18 cellular contexts compared by ENCODE assay signal in genomic region chr4:46945062-46945461, GRCh38. TPM values are rescaled to one million over a fixed set of nuclear protein-coding genes. Genes with fewer than 3 reads are reported as not detected.
DNase-seq lines count a peak whose midpoint lies in the region; ATAC-seq and TF ChIP-seq lines count a peak whose summit lies in the region.
"Had no signal": no experiment of that assay in that cellular context is flagged by ENCODE, and none has a peak within 500 bp of the region (broad histone marks: within the 10 kb centered on the region; RNA-seq: fewer than 3 reads in every experiment).

No MANE protein-coding gene starts in this region.

- peaks cover 32% of the 10 kb centered on the region for H3K4me1 ChIP-seq in BE2C
- H3K4me1 ChIP-seq in psoas muscle, result no peaks in the 10 kb centered on the region

- H3K27me3 ChIP-seq in BE2C, result no peaks in the 10 kb centered on the region
- H3K27me3 ChIP-seq in psoas muscle (ENCODE audit: insufficient read depth in 3 of 3, low read length in 2 of 3), result no peaks in the 10 kb centered on the region

- peak; percentile 71 for ATAC-seq in Right ventricle myocardium superior (ENCODE audit: poor library complexity)
- ATAC-seq in psoas muscle, result no peak
- no peak for ATAC-seq in HG02852 (IDR thresholded peaks at IDR 0.05; ENCODE audit: unreplicated experiment)
- ATAC-seq: GM12878, HCT116 had no signal

- H3K27ac ChIP-seq in temporal lobe (ENCODE audit: low read depth, low read length), result peak overlapping the region; percentile 25
- H3K27ac ChIP-seq in psoas muscle, result no peak overlapping the region
- H3K27ac ChIP-seq: GM23248 had no signal

- DNase-seq in Right ventricle myocardium superior (no peak), cardiac septum (ENCODE audit: low spot score) (no peak), BE2C (peak; percentile 34), kidney tubule cell (ENCODE audit: low spot score) (peak; percentile 59), psoas muscle (no peak)
- DNase-seq: 8988T; ACHN; C1 segment of cervical spinal cord; CD4-positive, alpha-beta T cell; DMS79; GM23248 had no signal

- H3K36me3 ChIP-seq in BE2C (no peaks in the 10 kb centered on the region), psoas muscle (ENCODE audit: insufficient read depth in 1 of 2, low read depth in 1 of 2) (no peaks in the 10 kb centered on the region)

- no peak overlapping the region for H3K4me3 ChIP-seq in BE2C (ENCODE audit: low read depth, low read length)
- H3K4me3 ChIP-seq in psoas muscle, result no peak overlapping the region
- H3K4me3 ChIP-seq: GM12878, GM23248 had no signal

- TF ChIP-seq CTCF in BE2C (IDR thresholded peaks at IDR 0.05; ENCODE audit: low read depth, low read length) (no peak), psoas muscle (IDR thresholded peaks at IDR 0.05) (no peak)

- no peaks in the 10 kb centered on the region for H3K9me3 ChIP-seq in BE2C
- H3K9me3 ChIP-seq in psoas muscle, result no peaks in the 10 kb centered on the region

- intact Hi-C loops in Right ventricle myocardium superior (cut with DNase I), result no loop called here
- intact Hi-C loops in cardiac septum (cut with DNase I), result loop anchor here (2.0 kb wide), 1 partner anchor 48 kb away; the partner anchor contains the start of gene GABRA4
- intact Hi-C loops in psoas muscle (cut with DNase I), result no loop called here

RNA-seq across cellular contexts. Expression of gene COX7B2, which starts 36.0 kb away (rescaled TPM):
- not detected for total RNA-seq in Right ventricle myocardium superior
- not detected for total RNA-seq in cardiac septum
- not detected for polyA plus RNA-seq in BE2C (2012; ENCODE audit: insufficient read depth, insufficient read length, low read depth)
- not detected for total RNA-seq in temporal lobe
- not detected for total RNA-seq in psoas muscle
- polyA plus RNA-seq in psoas muscle, result not detected
- total RNA-seq: CD4-positive, alpha-beta T cell; G401; GM12878; GM23248; HT-29 had no signal
- polyA plus RNA-seq: GM12878, GM23248, IgD-negative memory B cell had no signal

RNA-seq across cellular contexts. Expression of gene GABRA4, which starts 48.3 kb away (rescaled TPM):
- total RNA-seq in Right ventricle myocardium superior (5.9 TPM), cardiac septum (65.5 TPM), temporal lobe (22.4 TPM), psoas muscle (not detected)
- 17.5 TPM for polyA plus RNA-seq in BE2C (2012; ENCODE audit: insufficient read depth, insufficient read length, low read depth)
- polyA plus RNA-seq in psoas muscle, result under 1 TPM in 1 of 3 donors, not detected in 2; 0.01 TPM
- total RNA-seq: CD4-positive, alpha-beta T cell; G401; GM23248; HT-29 had no signal
- polyA plus RNA-seq: GM23248, IgD-negative memory B cell had no signal

Comparison
In these comparisons a context has a peak if more than half of its experiments do, and no peak if none do; other contexts are left out.
1. DNase-seq: peak in BE2C (single experiment) and kidney tubule cell (single experiment); none in Right ventricle myocardium superior (single experiment), cardiac septum (single experiment) and psoas muscle (0 of 2).